8 cellular contexts compared by ENCODE assay signal in genomic region chr9:22009563-22009867, GRCh38. TPM values are rescaled to one million over a fixed set of nuclear protein-coding genes. Genes with fewer than 3 reads are reported as not detected.
DNase-seq lines count a peak whose midpoint lies in the region; ATAC-seq and TF ChIP-seq lines count a peak whose summit lies in the region.

No MANE protein-coding gene starts in this region.

- H3K9me3 ChIP-seq in left lung, result no peaks in the 10 kb centered on the region

- H3K36me3 ChIP-seq in left lung, result peaks cover 0 to 3% of the 10 kb centered on the region in 2 donors

- no peak overlapping the region for H3K27ac Mint-ChIP-seq in activated CD4-positive, alpha-beta memory T cell treated with anti-CD3 and anti-CD28 coated beads for 36 hours

- H3K27ac ChIP-seq in left lung, result peak overlapping the region in 1 of 2 donors; percentile 86

- no peak for TF ChIP-seq CTCF in left lung (IDR thresholded peaks at IDR 0.05)

- peak overlapping the region; percentile 62 to 78 for H3K4me3 ChIP-seq in left lung

- H3K4me3 Mint-ChIP-seq in activated CD4-positive, alpha-beta memory T cell treated with anti-CD3 and anti-CD28 coated beads for 36 hours, result peak overlapping the region; percentile 81

- CTCF ChIA-PET in activated CD4-positive, alpha-beta memory T cell treated with anti-CD3 and anti-CD28 coated beads for 36 hours (lab: Charles Lee), result interaction anchor here (0.6 to 6.0 kb wide), 36 partner anchors 14 to 757 kb away, joined by 3 to 118 read pairs (median 8); partner anchors contain the start of genes CDKN2A, CDKN2B-AS1 and MTAP

- POLR2A ChIA-PET in activated CD4-positive, alpha-beta memory T cell treated with anti-CD3 and anti-CD28 coated beads for 36 hours (lab: Charles Lee), result interaction anchor here (0.7 to 1.1 kb wide), 2 partner anchors 28 to 196 kb away, joined by 3 to 4 read pairs; no protein-coding TSS in a partner anchor

- DNase-seq in activated CD4-positive, alpha-beta memory T cell treated with anti-CD3 and anti-CD28 coated beads for 36 hours, result no peak
- DNase-seq in left lung (no peak), GM19240 (ENCODE audit: insufficient read length, low spot score) (no peak), GF-D8 (lab: John Stamatoyannopoulos, UW) (no peak), DMS153 treated with DMSO at 0.1 percent for 48 hours (lab: John Stamatoyannopoulos, UW; ENCODE audit: unreplicated experiment) (no peak)
- no peak for DNase-seq in activated CD4-positive, CD25-positive, alpha-beta regulatory T cell treated with anti-CD3 and anti-CD28 coated beads, Interleukin-2, amount 50 U/mL, for 72 hours

- peaks cover 50% of the 10 kb centered on the region for H3K27me3 Mint-ChIP-seq in activated CD4-positive, alpha-beta memory T cell treated with anti-CD3 and anti-CD28 coated beads for 36 hours

- no peaks in the 10 kb centered on the region for H3K36me3 Mint-ChIP-seq in activated CD4-positive, alpha-beta memory T cell treated with anti-CD3 and anti-CD28 coated beads for 36 hours

- H3K4me1 ChIP-seq in left lung, result peaks cover 2 to 31% of the 10 kb centered on the region in 2 donors

- peaks cover 24% of the 10 kb centered on the region for H3K4me1 Mint-ChIP-seq in activated CD4-positive, alpha-beta memory T cell treated with anti-CD3 and anti-CD28 coated beads for 36 hours (ENCODE audit: low read depth)

- H3K9me3 Mint-ChIP-seq in activated CD4-positive, alpha-beta memory T cell treated with anti-CD3 and anti-CD28 coated beads for 36 hours, result no peaks in the 10 kb centered on the region

- peaks cover 20 to 63% of the 10 kb centered on the region in 2 donors for H3K27me3 ChIP-seq in left lung

- ATAC-seq in GM18909 (IDR thresholded peaks at IDR 0.05; ENCODE audit: poor library complexity, unreplicated experiment) (peak; percentile 23), HG02759 (IDR thresholded peaks at IDR 0.05; ENCODE audit: unreplicated experiment) (peak; percentile 43), left lung (no peak)

- intact Hi-C loops in activated CD4-positive, alpha-beta memory T cell treated with anti-CD3 and anti-CD28 coated beads for 36 hours (cut with micrococcal nuclease), result loop anchor here (1.0 to 5.0 kb wide), 3 partner anchors 73 to 233 kb away; no protein-coding TSS in a partner anchor
- intact Hi-C loops in left lung (cut with DNase I), result loop anchor here in 1 of 2 donors (10.0 kb wide), 1 partner anchor 195 kb away; no protein-coding TSS in a partner anchor

RNA-seq across cellular contexts. Expression of gene CDKN2B, which starts 0.4 kb away (rescaled TPM):
- under 1 TPM; 0.05 to 0.10 TPM for total RNA-seq in activated CD4-positive, alpha-beta memory T cell treated with anti-CD3 and anti-CD28 coated beads for 36 hours
- total RNA-seq in left lung, result 10 to 100 TPM; 17.0 to 75.6 TPM

RNA-seq across cellular contexts. Expression of gene CDKN2B-AS1, which starts 14.9 kb away (rescaled TPM):
- total RNA-seq in activated CD4-positive, alpha-beta memory T cell treated with anti-CD3 and anti-CD28 coated beads for 36 hours, result under 1 TPM; 0.59 to 0.87 TPM
- 1 to 10 TPM in 1 of 2 donors, under 1 TPM in 1; 0.58 to 1.6 TPM for total RNA-seq in left lung

RNA-seq across cellular contexts. Expression of gene CDKN2A, which starts 15.3 kb away (rescaled TPM):
- 1 to 10 TPM; 3.9 TPM for total RNA-seq in activated CD4-positive, alpha-beta memory T cell treated with anti-CD3 and anti-CD28 coated beads for 36 hours
- 1 to 10 TPM; 1.2 to 1.6 TPM for total RNA-seq in left lung

Comparison
In these comparisons a context has a peak if more than half of its experiments do, and no peak if none do; other contexts are left out.
1. RNA of gene CDKN2B, which starts 0.4 kb away (total RNA-seq): 17.0 to 75.6 TPM in left lung; 0.05 to 0.10 TPM in activated CD4-positive, alpha-beta memory T cell treated with anti-CD3 and anti-CD28 coated beads for 36 hours; every median in the first group is over 10 times any median in the second.